Comparison of ENCODE assay signal across 19 cellular contexts in genomic region chr15:37773111-37773860, GRCh38.
A peak's percentile ranks its signal among the peaks of the same experiment; 100 is the strongest.
DNase-seq lines count a peak whose midpoint lies in the region; ATAC-seq and TF ChIP-seq lines count a peak whose summit lies in the region.
"Had no signal": no experiment of that assay in that cellular context is flagged by ENCODE, and none has a peak within 500 bp of the region (broad histone marks: within the 10 kb centered on the region; RNA-seq: fewer than 3 reads in every experiment).

No MANE protein-coding gene starts in this region.

- dilution Hi-C loops in mammary epithelial cell (cut with HindIII; ENCODE audit: low sequenced_read_pairs): no loop called here

- H2AFZ ChIP-seq in mammary epithelial cell (ENCODE audit: low read depth, low read length) (no peak overlapping the region), SK-N-SH (ENCODE audit: low read depth) (no peak overlapping the region)

- no peak overlapping the region for H3K9ac ChIP-seq in mammary epithelial cell (ENCODE audit: insufficient read depth, low read length)
- H3K9ac ChIP-seq in SK-N-SH: peak overlapping the region; percentile 37; the same call in 1 of the 2 replicates

- TF ChIP-seq RAD21 in SK-N-SH (IDR thresholded peaks at IDR 0.05; ENCODE audit: low read length): no peak

- H3K27me3 ChIP-seq in mammary epithelial cell (ENCODE audit: insufficient read depth, low read length): no peaks in the 10 kb centered on the region
- no peaks in the 10 kb centered on the region for H3K27me3 ChIP-seq in breast epithelium
- no peaks in the 10 kb centered on the region for H3K27me3 ChIP-seq in SK-N-SH (ENCODE audit: insufficient read depth)

- peaks cover 3% of the 10 kb centered on the region for H3K4me1 ChIP-seq in mammary epithelial cell (ENCODE audit: insufficient read depth, low read length)
- no peaks in the 10 kb centered on the region for H3K4me1 ChIP-seq in breast epithelium
- peaks cover 0 to 12% of the 10 kb centered on the region in 2 experiments; a peak in 2 of 4 replicates for H3K4me1 ChIP-seq in SK-N-SH (ENCODE audit: control insufficient read depth in 1 of 2, insufficient read depth in 2 of 2, low read depth in 1 of 2, low read length in 1 of 2)

- H3K27ac ChIP-seq in mammary epithelial cell (ENCODE audit: insufficient read depth, low read depth, low read length): peak overlapping the region; percentile 18
- H3K27ac ChIP-seq in breast epithelium: no peak overlapping the region
- H3K27ac ChIP-seq in SK-N-SH (ENCODE audit: low read depth in 2 of 2, low read length in 1 of 2): peak overlapping the region; percentile 68 to 87; a peak in 3 of 4 replicates
- H3K27ac ChIP-seq: 22Rv1, VCaP had no signal

- ATAC-seq in HG02870 (IDR thresholded peaks at IDR 0.05; ENCODE audit: unreplicated experiment): no peak
- ATAC-seq in HG02759 (IDR thresholded peaks at IDR 0.05; ENCODE audit: unreplicated experiment): no peak
- ATAC-seq: effector memory CD8-positive, alpha-beta T cell had no signal

- H3K79me2 ChIP-seq in mammary epithelial cell (ENCODE audit: insufficient read depth, low read length): no peaks in the 10 kb centered on the region
- H3K79me2 ChIP-seq in SK-N-SH (ENCODE audit: insufficient read depth): no peaks in the 10 kb centered on the region

- no peaks in the 10 kb centered on the region for H4K20me1 ChIP-seq in mammary epithelial cell (ENCODE audit: insufficient read depth, low read length)
- no peaks in the 10 kb centered on the region for H4K20me1 ChIP-seq in SK-N-SH (ENCODE audit: insufficient read depth)

- POLR2A ChIA-PET in SK-N-SH (lab: Yijun Ruan, JAX): no interaction called here

- peak; percentile 69 for DNase-seq in mammary epithelial cell
- no peak for DNase-seq in breast epithelium (ENCODE audit: low spot score in 2 of 2)
- DNase-seq in SK-N-SH: no peak
- DNase-seq in fibroblast of the aortic adventitia (ENCODE audit: low read depth): peak; percentile 77
- DNase-seq in KBM-7: no peak
- no peak for DNase-seq in NCI-H82 (lab: John Stamatoyannopoulos, UW)
- DNase-seq: activated CD4-positive, alpha-beta memory T cell treated with anti-CD3 and anti-CD28 coated beads, Interleukin-2, amount 10 ng/mL, durations not matched to agents 7 days and 5 days; CD8-positive, alpha-beta memory T cell; central memory CD4-positive, alpha-beta T cell; DND-41; effector memory CD8-positive, alpha-beta T cell; immature natural killer cell; NCI-H187; NCI-H510A treated with DMSO at 0.1 percent for 48 hours; stimulated activated naive CD4-positive, alpha-beta T cell had no signal

- H3K4me2 ChIP-seq in mammary epithelial cell (ENCODE audit: insufficient read depth, low read depth, low read length) (no peak overlapping the region), SK-N-SH (peak overlapping the region; percentile 36; the same call in 1 of the 2 replicates)

- intact Hi-C loops in mammary epithelial cell (cut with micrococcal nuclease) (no loop called here), breast epithelium (cut with DNase I; ENCODE audit: low total_unique reads) (no loop called here)

- H3K4me3 ChIP-seq in mammary epithelial cell (replicated peaks in 1 of 3; ENCODE audit: insufficient read depth in 1 of 3, low read depth in 2 of 3, low read length in 3 of 3) (no peak overlapping the region), breast epithelium (no peak overlapping the region), SK-N-SH (ENCODE audit: low read depth in 2 of 2, low read length in 1 of 2) (no peak overlapping the region), fibroblast of the aortic adventitia (ENCODE audit: low read depth, low read length) (no peak overlapping the region)

- CTCF ChIA-PET in mammary epithelial cell (lab: Charles Lee; ENCODE audit: low non-redundant PET): interaction anchor here (0.5 kb wide), 1 partner anchor 201 kb away, joined by 5 read pairs; no protein-coding TSS in a partner anchor
- CTCF ChIA-PET in SK-N-SH (lab: Yijun Ruan, JAX): no interaction called here

- TF ChIP-seq EP300 in SK-N-SH (IDR thresholded peaks at IDR 0.05; ENCODE audit: borderline replicate concordance in 1 of 2, low read depth in 1 of 2, low read length in 1 of 2): peak in 1 of 2 experiments; percentile 77; a peak in 2 of 4 replicates

- TF ChIP-seq CTCF in mammary epithelial cell (conservative IDR thresholded peaks at IDR 0.05 in 1 of 2, IDR thresholded peaks at IDR 0.05 in 1 of 2; ENCODE audit: extremely low read depth in 1 of 2, insufficient read depth in 1 of 2, low read depth in 1 of 2, low read length in 2 of 2) (no peak), breast epithelium (IDR thresholded peaks at IDR 0.05) (no peak), SK-N-SH (IDR thresholded peaks at IDR 0.05) (no peak), fibroblast of the aortic adventitia (IDR thresholded peaks at IDR 0.05; ENCODE audit: insufficient read depth, low read length) (no peak)

- 35% methylated on average over 4 of the region's 4 CpGs for WGBS in mammary epithelial cell (ENCODE audit: low coverage, missing lambda C conversion rate)
- WGBS in SK-N-SH (ENCODE audit: low lambda C conversion rate): 9% methylated on average over 4 of the region's 4 CpGs

- in situ Hi-C loops in mammary epithelial cell (cut with MboI; ENCODE audit: low sequenced_read_pairs in 2 of 2) (no loop called here), KBM-7 (cut with MboI; ENCODE audit: low pct_unique_long_range_greater_than_20kb, low sequenced_read_pairs) (no loop called here)

- BruUV-seq in mammary epithelial cell (replicated peaks; lab: Mats Ljungman, UMichigan): no TSS peak

- H3K36me3 ChIP-seq in mammary epithelial cell (ENCODE audit: insufficient read depth, low read length): no peaks in the 10 kb centered on the region
- no peaks in the 10 kb centered on the region for H3K36me3 ChIP-seq in breast epithelium
- no peaks in the 10 kb centered on the region for H3K36me3 ChIP-seq in SK-N-SH (replicated peaks in 1 of 2; ENCODE audit: control insufficient read depth in 1 of 2, insufficient read depth in 2 of 2, low read length in 1 of 2)

- H3K9me2 ChIP-seq in SK-N-SH: no peaks in the 10 kb centered on the region

- H3F3A ChIP-seq in SK-N-SH (replicated peaks; ENCODE audit: insufficient read depth): peaks cover 16% of the 10 kb centered on the region

- H3K9me3 ChIP-seq in mammary epithelial cell (replicated peaks; ENCODE audit: insufficient read depth, low read length) (no peaks in the 10 kb centered on the region), breast epithelium (no peaks in the 10 kb centered on the region), SK-N-SH (peaks cover 6% of the 10 kb centered on the region; the same call in 1 of the 2 replicates)

- no peak for TF ChIP-seq POLR2A in breast epithelium (IDR thresholded peaks at IDR 0.05)

TF ChIP-seq in SK-N-SH, 30 proteins besides CTCF, POLR2A, EP300 and RAD21 (continues in another document):
- no peak for TF ChIP-seq FOXM1 (IDR thresholded peaks at IDR 0.05; ENCODE audit: low read depth)
- TF ChIP-seq TAF1 (IDR thresholded peaks at IDR 0.05; ENCODE audit: borderline replicate concordance, low read depth, low read length): no peak
- no peak for TF ChIP-seq IRF3 (IDR thresholded peaks at IDR 0.05; ENCODE audit: low read depth, low read length)
- TF ChIP-seq USF2 (IDR thresholded peaks at IDR 0.05; ENCODE audit: borderline replicate concordance, low read depth, low read length): no peak
- TF ChIP-seq FOXJ3 (CRISPR knock-in tag; IDR thresholded peaks at IDR 0.05): no peak
- TF ChIP-seq, protein P1, sequence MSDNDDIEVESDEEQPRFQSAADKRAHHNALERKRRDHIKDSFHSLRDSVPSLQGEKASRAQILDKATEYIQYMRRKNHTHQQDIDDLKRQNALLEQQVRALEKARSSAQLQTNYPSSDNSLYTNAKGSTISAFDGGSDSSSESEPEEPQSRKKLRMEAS (IDR thresholded peaks at IDR 0.05; ENCODE audit: low read depth): peak; percentile 47; the same call in 1 of the 2 replicates
- TF ChIP-seq PBX3 (IDR thresholded peaks at IDR 0.05): peak; percentile 88
- TF ChIP-seq MXI1 (IDR thresholded peaks at IDR 0.05; ENCODE audit: low read depth, low read length): no peak
- no peak for TF ChIP-seq NRF1 (IDR thresholded peaks at IDR 0.05; ENCODE audit: low read depth, low read length)
- TF ChIP-seq POLR2AphosphoS5 (IDR thresholded peaks at IDR 0.05; ENCODE audit: low read depth, low read length): no peak
- TF ChIP-seq EZH2phosphoT487 (IDR thresholded peaks at IDR 0.05; ENCODE audit: borderline replicate concordance, low read depth): no peak
- peak; percentile 78 for TF ChIP-seq NFIC (IDR thresholded peaks at IDR 0.05; ENCODE audit: borderline replicate concordance)
- no peak for TF ChIP-seq SIN3A (IDR thresholded peaks at IDR 0.05; ENCODE audit: borderline replicate concordance, low read depth, low read length)
- peak; percentile 70 for TF ChIP-seq JUND (IDR thresholded peaks at IDR 0.05)
- peak; percentile 69 for TF ChIP-seq TCF12 (IDR thresholded peaks at IDR 0.05)
- no peak for TF ChIP-seq GATA2 (CRISPR knock-in tag; IDR thresholded peaks at IDR 0.05)
- TF ChIP-seq ELF1 (IDR thresholded peaks at IDR 0.05): no peak
- TF ChIP-seq RFX5 (IDR thresholded peaks at IDR 0.05; ENCODE audit: low read length): no peak

Comparison
In these comparisons a context has a peak if more than half of its experiments do, and no peak if none do; other contexts are left out.
1. DNase-seq: peak in mammary epithelial cell (single experiment) and fibroblast of the aortic adventitia (single experiment); none in breast epithelium (0 of 2), SK-N-SH (single experiment), KBM-7 (single experiment) and NCI-H82 (single experiment).
2. H3K27ac ChIP-seq: peak in mammary epithelial cell (single experiment) and SK-N-SH (2 of 2); none in breast epithelium (0 of 2).